1 cellular context compared by ENCODE assay signal in the genomic region with DNA sequence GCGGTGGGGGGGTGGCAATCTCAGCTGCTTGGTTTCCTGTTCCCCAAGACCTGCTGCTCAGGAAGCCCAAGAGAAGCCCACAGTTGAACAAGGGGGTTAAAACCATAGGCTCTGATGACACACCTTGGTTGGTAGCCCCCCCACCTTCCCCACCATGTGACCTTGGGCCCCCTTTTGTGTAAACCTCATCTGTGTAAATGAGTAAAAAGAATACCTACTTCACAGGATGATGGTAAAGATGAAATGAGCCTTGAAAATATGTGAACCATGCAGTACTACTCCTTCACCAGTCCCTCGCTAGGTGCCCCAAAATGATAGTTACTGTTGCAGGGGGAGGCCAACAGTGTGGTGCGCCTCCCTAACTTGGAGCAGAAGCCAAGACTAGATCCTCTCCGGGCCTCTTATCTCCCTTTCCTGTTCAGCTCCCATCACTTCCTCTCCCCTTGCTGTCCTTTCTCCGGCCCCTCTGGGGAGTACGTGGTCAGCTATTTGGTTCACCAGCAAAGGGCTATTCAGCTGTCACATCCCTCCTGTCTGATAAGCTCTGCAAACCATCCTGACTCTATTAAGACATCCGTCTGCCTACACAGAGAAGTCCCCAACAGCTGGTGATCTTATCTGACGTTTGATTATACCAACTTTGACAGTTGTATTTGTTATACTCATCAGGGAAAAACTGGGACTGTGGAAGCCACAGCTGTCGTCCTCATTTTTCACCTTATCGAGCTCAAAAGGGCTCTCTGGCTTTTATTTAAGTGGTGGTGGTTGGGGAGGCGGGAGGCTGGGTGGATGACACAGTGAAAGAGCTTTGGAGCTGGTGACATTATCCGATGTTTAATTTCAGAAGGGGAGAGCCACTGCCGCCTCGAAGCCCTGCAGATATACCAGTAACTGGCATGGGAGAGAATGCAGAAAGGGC.
TF ChIP-seq lines count a peak whose summit lies in the region.

No MANE protein-coding gene starts in this region.

TF ChIP-seq in K562, 482 proteins besides CTCF, POLR2A, EP300 and RAD21 (continued from another document):
- no peak for TF ChIP-seq ZHX1 (conservative IDR thresholded peaks at IDR 0.05; ENCODE audit: low read length)
- 0 out of 2 replicates have a peak, but pooled peaks have one; percentile 24 for TF ChIP-seq L3MBTL2 (IDR thresholded peaks at IDR 0.05)
- 0 out of 2 replicates have a peak, but pooled peaks have one; percentile 31 for TF ChIP-seq CBFB (CRISPR knock-in tag; IDR thresholded peaks at IDR 0.05)
- TF ChIP-seq MEF2D (tag; conservative IDR thresholded peaks at IDR 0.05; ENCODE audit: low read depth), result 0 out of 2 replicates have a peak, but pooled peaks have one; percentile 27
- TF ChIP-seq ETV6 (IDR thresholded peaks at IDR 0.05; ENCODE audit: borderline replicate concordance in 1 of 2, low read depth in 2 of 2, low read length in 1 of 2), result peak; percentile 75 to 84; a peak in 2 of 4 replicates
- no peak for TF ChIP-seq ETV6 (CRISPR knock-in tag; IDR thresholded peaks at IDR 0.05; ENCODE audit: borderline replicate concordance)
- TF ChIP-seq ZNF445 (CRISPR knock-in tag; IDR thresholded peaks at IDR 0.05; ENCODE audit: low read depth), result no peak
- no peak for TF ChIP-seq POLR2H (tag; IDR thresholded peaks at IDR 0.05; ENCODE audit: low read depth)
- no peak for TF ChIP-seq FOXJ3 (CRISPR knock-in tag; IDR thresholded peaks at IDR 0.05)
- 0 out of 4 replicates have a peak, but pooled peaks of 1 of the 2 experiments have one; percentile 61 for TF ChIP-seq ARNT (IDR thresholded peaks at IDR 0.05)
- no peak for TF ChIP-seq ZNF707 (CRISPR knock-in tag; conservative IDR thresholded peaks at IDR 0.05)
- no peak for TF ChIP-seq MYBL2 (IDR thresholded peaks at IDR 0.05; ENCODE audit: low read depth)
- TF ChIP-seq MYBL2 (CRISPR knock-in tag; IDR thresholded peaks at IDR 0.05; ENCODE audit: borderline replicate concordance), result no peak
- TF ChIP-seq ZNF12 (CRISPR knock-in tag; IDR thresholded peaks at IDR 0.05), result no peak
- peak; percentile 53 for TF ChIP-seq EGR1 (conservative IDR thresholded peaks at IDR 0.05)
- TF ChIP-seq, protein P1, sequence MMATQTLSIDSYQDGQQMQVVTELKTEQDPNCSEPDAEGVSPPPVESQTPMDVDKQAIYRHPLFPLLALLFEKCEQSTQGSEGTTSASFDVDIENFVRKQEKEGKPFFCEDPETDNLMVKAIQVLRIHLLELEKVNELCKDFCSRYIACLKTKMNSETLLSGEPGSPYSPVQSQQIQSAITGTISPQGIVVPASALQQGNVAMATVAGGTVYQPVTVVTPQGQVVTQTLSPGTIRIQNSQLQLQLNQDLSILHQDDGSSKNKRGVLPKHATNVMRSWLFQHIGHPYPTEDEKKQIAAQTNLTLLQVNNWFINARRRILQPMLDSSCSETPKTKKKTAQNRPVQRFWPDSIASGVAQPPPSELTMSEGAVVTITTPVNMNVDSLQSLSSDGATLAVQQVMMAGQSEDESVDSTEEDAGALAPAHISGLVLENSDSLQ (IDR thresholded peaks at IDR 0.05), result peak; percentile 84
- no peak for TF ChIP-seq BRCA1 (IDR thresholded peaks at IDR 0.05)
- TF ChIP-seq BRCA1 (CRISPR knock-in tag; IDR thresholded peaks at IDR 0.05), result no peak
- no peak for TF ChIP-seq THAP7 (CRISPR knock-in tag; IDR thresholded peaks at IDR 0.05)
- peak; percentile 58 for TF ChIP-seq TAL1 (IDR thresholded peaks at IDR 0.05)
- TF ChIP-seq PBX2 (CRISPR knock-in tag; IDR thresholded peaks at IDR 0.05; ENCODE audit: low read depth), result no peak
- TF ChIP-seq PBX2 (tag; conservative IDR thresholded peaks at IDR 0.05; ENCODE audit: low read depth), result peak; percentile 87
- TF ChIP-seq CTBP1 (IDR thresholded peaks at IDR 0.05; ENCODE audit: borderline replicate concordance), result peak; percentile 98
- TF ChIP-seq TBL1XR1 (IDR thresholded peaks at IDR 0.05; ENCODE audit: low read length in 2 of 2), result peak in 1 of 2 experiments; percentile 74; a peak in 2 of 4 replicates
- TF ChIP-seq TCF3 (CRISPR knock-in tag; IDR thresholded peaks at IDR 0.05), result peak; percentile 78
- TF ChIP-seq HDAC3 (IDR thresholded peaks at IDR 0.05; ENCODE audit: borderline replicate concordance, partially characterized antibody), result peak; percentile 52
- peak; percentile 30; the same call in 1 of the 2 replicates for TF ChIP-seq RB1 (IDR thresholded peaks at IDR 0.05; ENCODE audit: low read depth)
- no peak for TF ChIP-seq DIDO1 (tag; IDR thresholded peaks at IDR 0.05; ENCODE audit: low read depth)
- no peak for TF ChIP-seq MCM2 (IDR thresholded peaks at IDR 0.05; ENCODE audit: low read depth)
- 0 out of 2 replicates have a peak, but pooled peaks have one; percentile 37 for TF ChIP-seq BCOR (IDR thresholded peaks at IDR 0.05)
- no peak for TF ChIP-seq PCBP1 (IDR thresholded peaks at IDR 0.05; ENCODE audit: low read depth, low read length, poor library complexity, severe bottlenecking)
- TF ChIP-seq FOS (IDR thresholded peaks at IDR 0.05; ENCODE audit: extremely low read depth, insufficient read length), result no peak
- no peak for TF ChIP-seq ZSCAN32 (CRISPR knock-in tag; IDR thresholded peaks at IDR 0.05)
- TF ChIP-seq NFIC (IDR thresholded peaks at IDR 0.05), result peak; percentile 50
- TF ChIP-seq ESRRA (IDR thresholded peaks at IDR 0.05; ENCODE audit: borderline replicate concordance, low read depth), result peak; percentile 60; the same call in 1 of the 2 replicates
- no peak; the same call in 1 of the 2 replicates for TF ChIP-seq MAFG (tag; conservative IDR thresholded peaks at IDR 0.05)
- TF ChIP-seq CBX3 (IDR thresholded peaks at IDR 0.05; ENCODE audit: borderline replicate concordance in 1 of 2, low read length in 2 of 2), result 0 out of 3 replicates have a peak, but pooled peaks of 1 of the 2 experiments have one; percentile 39
- TF ChIP-seq, protein P2, sequence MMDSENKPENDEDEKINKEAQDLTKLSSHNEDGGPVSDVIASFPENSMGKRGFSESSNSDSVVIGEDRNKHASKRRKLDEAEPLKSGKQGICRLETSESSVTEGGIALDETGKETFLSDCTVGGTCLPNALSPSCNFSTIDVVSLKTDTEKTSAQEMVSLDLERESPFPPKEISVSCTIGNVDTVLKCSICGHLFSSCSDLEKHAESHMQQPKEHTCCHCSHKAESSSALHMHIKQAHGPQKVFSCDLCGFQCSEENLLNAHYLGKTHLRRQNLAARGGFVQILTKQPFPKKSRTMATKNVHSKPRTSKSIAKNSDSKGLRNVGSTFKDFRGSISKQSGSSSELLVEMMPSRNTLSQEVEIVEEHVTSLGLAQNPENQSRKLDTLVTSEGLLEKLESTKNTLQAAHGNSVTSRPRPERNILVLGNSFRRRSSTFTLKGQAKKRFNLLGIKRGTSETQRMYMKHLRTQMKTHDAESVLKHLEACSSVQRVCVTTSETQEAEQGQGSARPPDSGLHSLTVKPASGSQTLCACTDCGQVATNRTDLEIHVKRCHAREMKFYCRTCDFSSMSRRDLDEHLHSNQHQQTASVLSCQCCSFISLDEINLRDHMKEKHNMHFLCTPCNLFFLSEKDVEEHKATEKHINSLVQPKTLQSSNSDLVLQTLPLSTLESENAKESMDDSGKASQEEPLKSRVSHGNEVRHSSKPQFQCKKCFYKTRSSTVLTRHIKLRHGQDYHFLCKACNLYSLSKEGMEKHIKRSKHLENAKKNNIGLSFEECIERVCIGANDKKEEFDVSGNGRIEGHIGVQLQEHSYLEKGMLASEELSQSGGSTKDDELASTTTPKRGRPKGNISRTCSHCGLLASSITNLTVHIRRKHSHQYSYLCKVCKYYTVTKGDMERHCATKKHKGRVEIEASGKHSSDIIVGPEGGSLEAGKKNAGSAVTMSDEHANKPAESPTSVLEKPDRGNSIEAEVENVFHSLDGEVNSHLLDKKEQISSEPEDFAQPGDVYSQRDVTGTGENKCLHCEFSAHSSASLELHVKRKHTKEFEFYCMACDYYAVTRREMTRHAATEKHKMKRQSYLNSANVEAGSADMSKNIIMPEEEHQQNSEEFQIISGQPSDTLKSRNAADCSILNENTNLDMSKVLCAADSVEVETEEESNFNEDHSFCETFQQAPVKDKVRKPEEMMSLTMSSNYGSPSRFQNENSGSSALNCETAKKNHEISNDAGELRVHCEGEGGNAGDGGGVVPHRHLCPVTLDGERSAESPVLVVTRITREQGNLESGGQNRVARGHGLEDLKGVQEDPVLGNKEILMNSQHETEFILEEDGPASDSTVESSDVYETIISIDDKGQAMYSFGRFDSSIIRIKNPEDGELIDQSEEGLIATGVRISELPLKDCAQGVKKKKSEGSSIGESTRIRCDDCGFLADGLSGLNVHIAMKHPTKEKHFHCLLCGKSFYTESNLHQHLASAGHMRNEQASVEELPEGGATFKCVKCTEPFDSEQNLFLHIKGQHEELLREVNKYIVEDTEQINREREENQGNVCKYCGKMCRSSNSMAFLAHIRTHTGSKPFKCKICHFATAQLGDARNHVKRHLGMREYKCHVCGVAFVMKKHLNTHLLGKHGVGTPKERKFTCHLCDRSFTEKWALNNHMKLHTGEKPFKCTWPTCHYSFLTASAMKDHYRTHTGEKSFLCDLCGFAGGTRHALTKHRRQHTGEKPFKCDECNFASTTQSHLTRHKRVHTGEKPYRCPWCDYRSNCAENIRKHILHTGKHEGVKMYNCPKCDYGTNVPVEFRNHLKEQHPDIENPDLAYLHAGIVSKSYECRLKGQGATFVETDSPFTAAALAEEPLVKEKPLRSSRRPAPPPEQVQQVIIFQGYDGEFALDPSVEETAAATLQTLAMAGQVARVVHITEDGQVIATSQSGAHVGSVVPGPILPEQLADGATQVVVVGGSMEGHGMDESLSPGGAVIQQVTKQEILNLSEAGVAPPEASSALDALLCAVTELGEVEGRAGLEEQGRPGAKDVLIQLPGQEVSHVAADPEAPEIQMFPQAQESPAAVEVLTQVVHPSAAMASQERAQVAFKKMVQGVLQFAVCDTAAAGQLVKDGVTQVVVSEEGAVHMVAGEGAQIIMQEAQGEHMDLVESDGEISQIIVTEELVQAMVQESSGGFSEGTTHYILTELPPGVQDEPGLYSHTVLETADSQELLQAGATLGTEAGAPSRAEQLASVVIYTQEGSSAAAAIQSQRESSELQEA (IDR thresholded peaks at IDR 0.05; ENCODE audit: low read depth), result no peak
- peak; percentile 25; the same call in 1 of the 2 replicates for TF ChIP-seq PML (IDR thresholded peaks at IDR 0.05; ENCODE audit: low read length)
- TF ChIP-seq, protein P3, sequence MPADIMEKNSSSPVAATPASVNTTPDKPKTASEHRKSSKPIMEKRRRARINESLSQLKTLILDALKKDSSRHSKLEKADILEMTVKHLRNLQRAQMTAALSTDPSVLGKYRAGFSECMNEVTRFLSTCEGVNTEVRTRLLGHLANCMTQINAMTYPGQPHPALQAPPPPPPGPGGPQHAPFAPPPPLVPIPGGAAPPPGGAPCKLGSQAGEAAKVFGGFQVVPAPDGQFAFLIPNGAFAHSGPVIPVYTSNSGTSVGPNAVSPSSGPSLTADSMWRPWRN (IDR thresholded peaks at IDR 0.05; ENCODE audit: low read depth), result 0 out of 2 replicates have a peak, but pooled peaks have one; percentile 65
- TF ChIP-seq NRF1 (conservative IDR thresholded peaks at IDR 0.05 in 1 of 2, IDR thresholded peaks at IDR 0.05 in 1 of 2), result peak; percentile 19 to 30; a peak in 1 of 4 replicates
- TF ChIP-seq CBFA2T3 (IDR thresholded peaks at IDR 0.05), result peak; percentile 90
- 0 out of 2 replicates have a peak, but pooled peaks have one; percentile 57 for TF ChIP-seq HDAC2 (IDR thresholded peaks at IDR 0.05)
- peak; percentile 79 for TF ChIP-seq MECOM (CRISPR knock-in tag; IDR thresholded peaks at IDR 0.05)
- TF ChIP-seq GATAD2B (IDR thresholded peaks at IDR 0.05; ENCODE audit: borderline replicate concordance), result no peak
- TF ChIP-seq ZC3H11A (IDR thresholded peaks at IDR 0.05; ENCODE audit: low read depth, low read length), result no peak
- TF ChIP-seq GATA2 (CRISPR knock-in tag; IDR thresholded peaks at IDR 0.05), result peak; percentile 93
- TF ChIP-seq CC2D1A (IDR thresholded peaks at IDR 0.05), result 0 out of 2 replicates have a peak, but pooled peaks have one; percentile 26
- TF ChIP-seq ZNF584 (CRISPR knock-in tag; IDR thresholded peaks at IDR 0.05; ENCODE audit: low read depth), result 0 out of 2 replicates have a peak, but pooled peaks have one; percentile 58
